In genomic region chr9:134185536-134186011, GRCh38 we compare ENCODE assay signal across 13 cellular contexts. TPM values are rescaled to one million over a fixed set of nuclear protein-coding genes. Genes with fewer than 3 reads are reported as not detected.
DNase-seq lines count a peak whose midpoint lies in the region; ATAC-seq, FAIRE-seq and TF ChIP-seq lines count a peak whose summit lies in the region.
"Had no signal": no experiment of that assay in that cellular context is flagged by ENCODE, and none has a peak within 500 bp of the region (broad histone marks: within the 10 kb centered on the region; RNA-seq: fewer than 3 reads in every experiment).

No MANE protein-coding gene starts in this region.

- peaks cover 6% of the 10 kb centered on the region for H3K9me3 Mint-ChIP-seq in activated CD8-positive, alpha-beta T cell treated with anti-CD3 and anti-CD28 coated beads for 36 hours

- H3K27me3 Mint-ChIP-seq in activated CD8-positive, alpha-beta T cell treated with anti-CD3 and anti-CD28 coated beads for 36 hours = no peaks in the 10 kb centered on the region

- TF ChIP-seq CTCF in GM12865 (IDR thresholded peaks at IDR 0.05; ENCODE audit: insufficient read depth, low read depth, low read length, missing control alignments) = no peak
- TF ChIP-seq CTCF in activated CD8-positive, alpha-beta T cell treated with anti-CD3 and anti-CD28 coated beads for 36 hours (IDR thresholded peaks at IDR 0.05) = no peak
- no peak for TF ChIP-seq CTCF in right lobe of liver (IDR thresholded peaks at IDR 0.05)
- TF ChIP-seq CTCF in D721Med (IDR thresholded peaks at IDR 0.05; ENCODE audit: insufficient read depth, missing control alignments) = no peak

- no peaks in the 10 kb centered on the region for H4K20me1 ChIP-seq in BLaER1
- H4K20me1 ChIP-seq in GM23248 (ENCODE audit: insufficient read depth) = no peaks in the 10 kb centered on the region

- no peaks in the 10 kb centered on the region for H3K79me2 ChIP-seq in GM23248 (ENCODE audit: insufficient read depth)

- H3K36me3 Mint-ChIP-seq in activated CD8-positive, alpha-beta T cell treated with anti-CD3 and anti-CD28 coated beads for 36 hours (ENCODE audit: low read depth) = no peaks in the 10 kb centered on the region

- H3K9me3 ChIP-seq in BLaER1 = no peaks in the 10 kb centered on the region
- H3K9me3 ChIP-seq in right lobe of liver = no peaks in the 10 kb centered on the region
- no peaks in the 10 kb centered on the region for H3K9me3 ChIP-seq in GM23248 (ENCODE audit: low read depth)
- H3K9me3 ChIP-seq: stomach had no signal

- no peak for TF ChIP-seq POLR2A in right lobe of liver (IDR thresholded peaks at IDR 0.05)

- peak; percentile 36 for DNase-seq in GM12865 (ENCODE audit: low read depth)
- peak; percentile 73 for DNase-seq in activated CD8-positive, alpha-beta T cell treated with anti-CD3 and anti-CD28 coated beads for 36 hours
- DNase-seq in right lobe of liver = peak; percentile 12 to 38 (median 25)
- no peak for DNase-seq in D721Med (ENCODE audit: insufficient read length, low spot score)
- DNase-seq in GM23248 = no peak
- no peak for DNase-seq in NCI-H2107 treated with DMSO at 0.1 percent for 48 hours (lab: John Stamatoyannopoulos, UW; ENCODE audit: unreplicated experiment)
- DNase-seq: activated CD8-positive, alpha-beta memory T cell treated with anti-CD3 and anti-CD28 coated beads for 24 hours; NCI-H146; stomach had no signal

- H3F3A ChIP-seq in GM23248 (ENCODE audit: insufficient read depth) = no peaks in the 10 kb centered on the region

- H3K36me3 ChIP-seq in BLaER1 (no peaks in the 10 kb centered on the region), right lobe of liver (no peaks in the 10 kb centered on the region), GM23248 (ENCODE audit: low read depth) (no peaks in the 10 kb centered on the region)
- H3K36me3 ChIP-seq: stomach had no signal

- intact Hi-C loops in activated CD8-positive, alpha-beta T cell treated with anti-CD3 and anti-CD28 coated beads for 36 hours (cut with micrococcal nuclease) = no loop called here
- intact Hi-C loops in right lobe of liver (cut with DNase I) = no loop called here

- H3K27ac ChIP-seq in BLaER1 (peak overlapping the region; percentile 42; the same call in 1 of the 2 replicates), right lobe of liver (peak overlapping the region; percentile 87 to 96 (median 93)), GM23248 (no peak overlapping the region)

- in situ Hi-C loops in GM23248 (cut with MboI) = no loop called here

- peak overlapping the region; percentile 3 for H3K4me3 Mint-ChIP-seq in activated CD8-positive, alpha-beta T cell treated with anti-CD3 and anti-CD28 coated beads for 36 hours

- no peaks in the 10 kb centered on the region for H3K9me2 ChIP-seq in GM23248 (ENCODE audit: insufficient read depth)

- WGBS in right lobe of liver (ENCODE audit: insufficient coverage, low coverage, low lambda C conversion rate, missing lambda C conversion rate) = 38% methylated on average over 5 of the region's 8 CpGs
- WGBS in GM23248 (ENCODE audit: low coverage in 1 of 2, low lambda C conversion rate in 2 of 2, missing lambda C conversion rate in 2 of 2), 2 experiments = 69 to 73% methylated on average over 8 of the region's 8 CpGs

- CTCF ChIA-PET in activated CD8-positive, alpha-beta T cell treated with anti-CD3 and anti-CD28 coated beads for 36 hours (lab: Charles Lee) = interaction anchor here (0.7 to 1.1 kb wide), 2 partner anchors 15 to 17 kb away, joined by 3 to 5 read pairs; no protein-coding TSS in a partner anchor

- peak; percentile 57 for ATAC-seq in activated CD8-positive, alpha-beta T cell treated with anti-CD3 and anti-CD28 coated beads for 36 hours
- ATAC-seq in right lobe of liver (no peak), GM19324 (IDR thresholded peaks at IDR 0.05; ENCODE audit: low FRiP score, unreplicated experiment) (no peak)

- POLR2A ChIA-PET in activated CD8-positive, alpha-beta T cell treated with anti-CD3 and anti-CD28 coated beads for 36 hours (lab: Charles Lee) = no interaction called here

- H3K27me3 ChIP-seq in BLaER1 (no peaks in the 10 kb centered on the region), right lobe of liver (no peaks in the 10 kb centered on the region), GM23248 (replicated peaks; ENCODE audit: insufficient read depth) (peaks cover 16% of the 10 kb centered on the region)

- H3K4me1 ChIP-seq in BLaER1 (peaks cover 71% of the 10 kb centered on the region), right lobe of liver (peaks cover 2 to 62% (median 32%) of the 10 kb centered on the region in 4 donors), GM23248 (ENCODE audit: insufficient read depth) (no peaks in the 10 kb centered on the region)

- H3K4me3 ChIP-seq in BLaER1 (no peak overlapping the region), GM12865 (ENCODE audit: low read depth, low read length) (no peak overlapping the region), right lobe of liver (no peak overlapping the region), GM23248 (no peak overlapping the region)
- H3K4me3 ChIP-seq: stomach had no signal

- H2AFZ ChIP-seq in GM23248 = no peak overlapping the region

- H3K4me1 Mint-ChIP-seq in activated CD8-positive, alpha-beta T cell treated with anti-CD3 and anti-CD28 coated beads for 36 hours (ENCODE audit: low read depth) = peaks cover 30% of the 10 kb centered on the region

- H3K4me2 ChIP-seq in BLaER1 (peak overlapping the region; percentile 57), GM23248 (ENCODE audit: unreplicated experiment) (no peak overlapping the region)

- peak overlapping the region; percentile 13 for H3K27ac Mint-ChIP-seq in activated CD8-positive, alpha-beta T cell treated with anti-CD3 and anti-CD28 coated beads for 36 hours

- H3K9ac ChIP-seq in BLaER1 (0 out of 2 replicates have a peak overlapping the region, but pooled peaks have one; percentile 3), GM23248 (no peak overlapping the region)

- no peak for FAIRE-seq in D721Med (lab: Jason Lieb, UNC)
- FAIRE-seq: colon had no signal

RNA-seq across cellular contexts. Expression of gene RNU6ATAC, which starts 21.2 kb away (rescaled TPM):
- total RNA-seq in activated CD8-positive, alpha-beta T cell treated with anti-CD3 and anti-CD28 coated beads for 36 hours = 10 to 100 TPM; 17.5 to 26.8 TPM
- total RNA-seq in right lobe of liver = 10 to 100 TPM in 4 of 6 experiments, not detected in 2; 17.4 to 91.1 (median 42.6) TPM
- not detected in 2 replicates for total RNA-seq in GM23248 (2014; rRNA removed; shearing (Covaris generic))
- polyA plus RNA-seq in GM23248 (2016; fragmentation: Nextera tagmentation; extraction: Ambion mirVana) = not detected in 2 replicates
- total RNA-seq: G401, stomach had no signal
- polyA plus RNA-seq: stomach had no signal

RNA-seq across cellular contexts. Expression of gene WDR5, which starts 49.7 kb away (rescaled TPM):
- total RNA-seq in activated CD8-positive, alpha-beta T cell treated with anti-CD3 and anti-CD28 coated beads for 36 hours = 10 to 100 TPM; 50.9 to 53.3 TPM
- 10 to 100 TPM; 16.6 to 24.0 (median 19.9) TPM for total RNA-seq in right lobe of liver
- 25.9 and 29.2 TPM in 2 replicates for total RNA-seq in GM23248 (2014; rRNA removed; shearing (Covaris generic))
- polyA plus RNA-seq in GM23248 (2016; fragmentation: Nextera tagmentation; extraction: Ambion mirVana) = 21.0 and 21.8 TPM in 2 replicates

Comparison
In these comparisons a context has a peak if more than half of its experiments do, and no peak if none do; other contexts are left out.
1. DNase-seq: peak in GM12865 (single experiment), activated CD8-positive, alpha-beta T cell treated with anti-CD3 and anti-CD28 coated beads for 36 hours (single experiment) and right lobe of liver (3 of 3); none in D721Med (single experiment), GM23248 (single experiment) and NCI-H2107 treated with DMSO at 0.1 percent for 48 hours (single experiment).